ENCODE assay signal across 1 cellular context in genomic region chr7:67040832-67041231, GRCh38.
TF ChIP-seq lines count a peak whose summit lies in the region.

No MANE protein-coding gene starts in this region.

TF ChIP-seq in HEK293, 187 proteins besides CTCF, POLR2A, EP300 and RAD21:
- TF ChIP-seq ZNF654 (tag by site-specific recombination; IDR thresholded peaks at IDR 0.05; ENCODE audit: low read depth): peak; percentile 36
